1 cellular context compared by ENCODE assay signal in genomic region chr3:15452156-15452555, GRCh38.
TF ChIP-seq lines count a peak whose summit lies in the region.

No MANE protein-coding gene starts in this region.

TF ChIP-seq in K562, 482 proteins besides CTCF, POLR2A, EP300 and RAD21:
- TF ChIP-seq NR2C1 (IDR thresholded peaks at IDR 0.05) (no peak), NR2C1 (tag; IDR thresholded peaks at IDR 0.05) (no peak), ELF4 (CRISPR knock-in tag; IDR thresholded peaks at IDR 0.05) (no peak), RBM15 (IDR thresholded peaks at IDR 0.05; ENCODE audit: insufficient read depth, low read length) (no peak), FOS (IDR thresholded peaks at IDR 0.05; ENCODE audit: extremely low read depth, insufficient read length) (no peak), GABPB2 (CRISPR knock-in tag; conservative IDR thresholded peaks at IDR 0.05) (no peak), THRAP3 (IDR thresholded peaks at IDR 0.05; ENCODE audit: borderline replicate concordance) (no peak), BRCA1 (IDR thresholded peaks at IDR 0.05) (no peak), BRCA1 (CRISPR knock-in tag; IDR thresholded peaks at IDR 0.05) (no peak), MEF2A (IDR thresholded peaks at IDR 0.05; ENCODE audit: control insufficient read depth, low read depth, low read length) (no peak), RNF219 (CRISPR knock-in tag; IDR thresholded peaks at IDR 0.05) (no peak), MCM3 (IDR thresholded peaks at IDR 0.05) (no peak), KLF16 (IDR thresholded peaks at IDR 0.05) (no peak), FOXM1 (IDR thresholded peaks at IDR 0.05; ENCODE audit: low read depth) (no peak), FOXM1 (CRISPR knock-in tag; IDR thresholded peaks at IDR 0.05; ENCODE audit: low read depth) (no peak), ZFP36 (IDR thresholded peaks at IDR 0.05; ENCODE audit: low read depth, low read length, partially characterized antibody) (no peak), JUN (IDR thresholded peaks at IDR 0.05; ENCODE audit: borderline replicate concordance, low read depth, low read length) (no peak), JUN (CRISPR knock-in tag; IDR thresholded peaks at IDR 0.05; ENCODE audit: borderline replicate concordance) (no peak), ZNF24 (IDR thresholded peaks at IDR 0.05) (no peak), FOXJ3 (CRISPR knock-in tag; IDR thresholded peaks at IDR 0.05) (no peak), SIX5 (IDR thresholded peaks at IDR 0.05; ENCODE audit: borderline replicate concordance in 1 of 2, insufficient read depth in 1 of 2, low read depth in 1 of 2, low read length in 2 of 2) (no peak), ZNF586 (CRISPR knock-in tag; conservative IDR thresholded peaks at IDR 0.05) (no peak)
